In the genomic region with DNA sequence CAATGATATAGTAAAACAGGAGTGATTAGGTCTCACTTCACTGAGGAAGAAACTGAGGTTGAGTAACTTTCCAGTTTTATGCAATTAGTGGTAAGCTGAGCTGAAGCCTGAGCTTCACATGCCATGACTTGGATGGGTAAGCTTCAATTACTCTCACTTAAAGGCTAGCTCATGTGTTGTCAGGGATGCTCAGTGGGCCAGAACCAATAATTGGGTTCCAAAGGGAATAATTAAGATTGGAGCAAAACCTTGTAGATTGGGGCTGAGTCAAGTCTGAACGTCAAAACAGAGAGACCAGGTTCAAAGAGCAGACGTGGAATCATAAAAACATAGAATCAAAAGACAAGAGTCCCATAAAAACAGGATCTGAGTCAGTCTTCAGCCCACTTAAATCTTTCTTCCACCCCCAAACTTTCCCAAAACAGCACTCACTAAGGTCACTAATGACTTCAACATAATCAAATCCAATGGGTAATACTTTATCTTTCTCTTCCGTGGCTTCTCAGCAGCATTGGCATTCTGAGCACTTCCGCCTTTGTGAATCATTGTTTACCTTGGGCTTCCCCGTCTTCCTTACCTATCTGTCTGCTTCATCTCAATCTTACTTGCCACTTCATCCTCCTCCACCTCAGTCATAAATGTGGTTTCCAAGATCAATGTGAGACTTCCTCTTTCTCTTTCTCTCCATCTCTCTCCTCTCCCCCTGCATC, we compare ENCODE assay signal across 9 cellular contexts. TPM values are rescaled to one million over a fixed set of nuclear protein-coding genes. Genes with fewer than 3 reads are reported as not detected.
A peak's percentile ranks its signal among the peaks of the same experiment; 100 is the strongest.
DNase-seq lines count a peak whose midpoint lies in the region; ATAC-seq and TF ChIP-seq lines count a peak whose summit lies in the region.
"Had no signal": no experiment of that assay in that cellular context is flagged by ENCODE, and none has a peak within 500 bp of the region (broad histone marks: within the 10 kb centered on the region; RNA-seq: fewer than 3 reads in every experiment).

No MANE protein-coding gene starts in this region.

- intact Hi-C loops in Right ventricle myocardium superior (cut with DNase I) (no loop called here), ascending aorta (cut with DNase I) (no loop called here)

- H3K4me3 ChIP-seq in skeletal muscle cell (ENCODE audit: low read depth, low read length) (no peak overlapping the region), ascending aorta (no peak overlapping the region)
- H3K4me3 ChIP-seq: right lobe of liver had no signal

- DNase-seq in activated T-cell treated with anti-CD3 and anti-CD28 coated beads for 24 hours (ENCODE audit: low read depth) (peak; percentile 30), skeletal muscle cell (ENCODE audit: low read depth) (peak; percentile 59), pons (ENCODE audit: low spot score) (no peak), Right ventricle myocardium superior (no peak), ascending aorta (ENCODE audit: low spot score in 2 of 2) (no peak)
- no peak for DNase-seq in activated T-cell treated with anti-CD3 and anti-CD28 coated beads, Interleukin-2, amount 50 U/mL, for 1 hour
- DNase-seq: right lobe of liver had no signal

- no peaks in the 10 kb centered on the region for H3K27me3 ChIP-seq in ascending aorta
- H3K27me3 ChIP-seq: right lobe of liver had no signal

- H3K27ac ChIP-seq in VCaP = peak overlapping the region; percentile 54
- no peak overlapping the region for H3K27ac ChIP-seq in ascending aorta
- H3K27ac ChIP-seq: right lobe of liver had no signal

- peak; percentile 61 for ATAC-seq in HG03025 (IDR thresholded peaks at IDR 0.05; ENCODE audit: low FRiP score, unreplicated experiment)
- no peak for ATAC-seq in Right ventricle myocardium superior (ENCODE audit: poor library complexity)

- no peaks in the 10 kb centered on the region for H3K9me3 ChIP-seq in ascending aorta
- H3K9me3 ChIP-seq: right lobe of liver had no signal

- TF ChIP-seq CTCF in VCaP (conservative IDR thresholded peaks at IDR 0.05) = no peak
- TF ChIP-seq CTCF in ascending aorta (IDR thresholded peaks at IDR 0.05) = no peak

- no peaks in the 10 kb centered on the region for H3K4me1 ChIP-seq in ascending aorta

- no peaks in the 10 kb centered on the region for H3K36me3 ChIP-seq in ascending aorta
- H3K36me3 ChIP-seq: right lobe of liver had no signal

RNA-seq across cellular contexts. Expression of a gene that starts 23.0 kb away (rescaled TPM):
- total RNA-seq in Right ventricle myocardium superior = 10.1 TPM
- total RNA-seq in ascending aorta = 33.8 TPM

Comparison
In these comparisons a context has a peak if more than half of its experiments do, and no peak if none do; other contexts are left out.
1. DNase-seq: peak in activated T-cell treated with anti-CD3 and anti-CD28 coated beads for 24 hours (single experiment) and skeletal muscle cell (single experiment); none in activated T-cell treated with anti-CD3 and anti-CD28 coated beads, Interleukin-2, amount 50 U/mL, for 1 hour (single experiment), pons (single experiment), Right ventricle myocardium superior (single experiment) and ascending aorta (0 of 2).